Comparison of ENCODE assay signal across 12 cellular contexts in genomic region chr17:80843741-80844156, GRCh38.
"Had no signal": no experiment of that assay in that cellular context is flagged by ENCODE, and none has a peak within 500 bp of the region (broad histone marks: within the 10 kb centered on the region; RNA-seq: fewer than 3 reads in every experiment).

No MANE protein-coding gene starts in this region.

- H3K27ac ChIP-seq: breast epithelium, esophagus muscularis mucosa, testis had no signal

- H3K36me3 ChIP-seq: breast epithelium had no signal

- H3K4me3 ChIP-seq: breast epithelium, esophagus muscularis mucosa, testis had no signal

- H3K27me3 ChIP-seq: breast epithelium, esophagus muscularis mucosa, testis had no signal

- DNase-seq: activated CD4-positive, alpha-beta T cell treated with anti-CD3 and anti-CD28 coated beads for 4 hours; activated effector memory CD4-positive, alpha-beta T cell treated with anti-CD3 and anti-CD28 coated beads, Interleukin-2, amount 50 U/mL, for 16 hours; activated T-cell treated with anti-CD3 and anti-CD28 coated beads, Interleukin-2, amount 50 U/mL, for 4 hours; glutamatergic neuron; immature natural killer cell; left colon; stimulated activated CD4-positive, alpha-beta T cell treated with anti-CD3 and anti-CD28 coated beads, Interleukin-15, amount 100 ng/mL, for 24 hours; stimulated activated CD4-positive, alpha-beta T cell treated with anti-CD3 and anti-CD28 coated beads, Interleukin-4, amount 100 ng/mL, for 4 hours; stimulated activated naive CD8-positive, alpha-beta T cell treated with anti-CD3 and anti-CD28 coated beads, Interleukin-15, amount 100 ng/mL, for 72 hours; testis had no signal

- H3K9me3 ChIP-seq: breast epithelium, esophagus muscularis mucosa, testis had no signal

- H3K4me1 ChIP-seq: breast epithelium, esophagus muscularis mucosa, testis had no signal

- ATAC-seq: activated T-cell treated with anti-CD3 and anti-CD28 coated beads, Interleukin-2, amount 50 U/mL, for 4 hours; left colon; stimulated activated naive CD8-positive, alpha-beta T cell treated with anti-CD3 and anti-CD28 coated beads, Interleukin-15, amount 100 ng/mL, for 72 hours had no signal
